Comparison of ENCODE assay signal across 35 cellular contexts in the genomic region with DNA sequence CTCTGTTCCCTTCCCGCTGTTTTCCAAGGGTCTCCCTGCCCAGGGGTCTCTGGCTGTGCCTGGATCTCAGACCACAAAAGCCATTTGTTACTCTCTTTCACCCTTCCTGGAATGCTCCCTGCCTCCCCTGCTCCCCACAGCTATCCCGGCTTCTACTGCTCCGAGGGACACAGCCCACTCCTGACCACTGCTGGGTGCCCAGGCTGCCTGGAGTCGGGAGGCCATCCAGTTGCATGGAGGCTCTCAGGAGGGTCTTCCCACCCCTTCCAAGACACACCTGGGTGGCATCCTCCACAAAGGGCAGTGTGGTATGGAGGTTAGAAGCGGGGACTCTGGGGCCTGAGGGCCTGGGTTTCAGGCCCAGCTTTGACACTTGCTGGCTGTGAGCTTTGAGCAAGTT.
"Had no signal": no experiment of that assay in that cellular context is flagged by ENCODE, and none has a peak within 500 bp of the region (broad histone marks: within the 10 kb centered on the region; RNA-seq: fewer than 3 reads in every experiment).

No MANE protein-coding gene starts in this region.

- H3K4me2 ChIP-seq: KMS-11 had no signal

- DNase-seq: Karpas-422, Kasumi-1, KBM-7, KG1, MG63, MM.1S, MV-4-11, NCI-H1048, NCI-H1092, NCI-H1092 treated with DMSO at 0.1 percent for 48 hours, NCI-H1105, NCI-H1105 treated with DMSO at 0.1 percent for 48 hours, NCI-H1417, NCI-H1417 treated with DMSO at 0.1 percent for 48 hours, NCI-H1436, NCI-H1436 treated with DMSO at 0.1 percent for 48 hours, NCI-H146, NCI-H1694, NCI-H1694 treated with DMSO at 0.1 percent for 48 hours, NCI-H187, NCI-H187 treated with DMSO at 0.1 percent for 48 hours, NCI-H1930, NCI-H2029, NCI-H2029 treated with DMSO at 0.1 percent for 48 hours, NCI-H2081, NCI-H2081 treated with DMSO at 0.1 percent for 48 hours, NCI-H2107, NCI-H2171, NCI-H2171 treated with DMSO at 0.1 percent for 48 hours, NCI-H2227 treated with DMSO at 0.1 percent for 48 hours, NCI-H226, NCI-H345, NCI-H446, NCI-H446 treated with DMSO at 0.1 percent for 48 hours had no signal

- H3K27me3 ChIP-seq: MG63 had no signal

- H3K27ac ChIP-seq: KMS-11 had no signal

- H3K9me3 ChIP-seq: MG63 had no signal

- H3K36me3 ChIP-seq: MG63 had no signal

- H3K4me3 ChIP-seq: MG63 had no signal

- H3K9ac ChIP-seq: KMS-11 had no signal
